Comparison of ENCODE assay signal across 20 cellular contexts in genomic region chr20:63828124-63828523, GRCh38. TPM values are rescaled to one million over a fixed set of nuclear protein-coding genes. Genes with fewer than 3 reads are reported as not detected.
"Had no signal": no experiment of that assay in that cellular context is flagged by ENCODE, and none has a peak within 500 bp of the region (broad histone marks: within the 10 kb centered on the region; RNA-seq: fewer than 3 reads in every experiment).

No MANE protein-coding gene starts in this region.

- DNase-seq: activated CD4-positive, alpha-beta T cell treated with anti-CD3 and anti-CD28 coated beads for 48 hours; activated CD8-positive, alpha-beta memory T cell treated with anti-CD3 and anti-CD28 coated beads, Interleukin-2, amount 50 U/mL, for 48 hours; activated CD8-positive, alpha-beta T cell treated with anti-CD3 and anti-CD28 coated beads, Interleukin-2, amount 10 ng/mL, durations not matched to agents 7 days and 5 days; activated naive CD4-positive, alpha-beta T cell; aorta; central memory CD4-positive, alpha-beta T cell; cortex of kidney; effector memory CD4-positive, alpha-beta T cell; hypothalamus; naive thymus-derived CD4-positive, alpha-beta T cell; pancreas; retina; small intestine; transverse colon had no signal

- FAIRE-seq: pancreas, small intestine had no signal

- H3K27ac Mint-ChIP-seq: activated CD8-positive, alpha-beta T cell treated with anti-CD3 and anti-CD28 coated beads, Interleukin-2, amount 10 ng/mL, durations not matched to agents 7 days and 5 days; naive thymus-derived CD4-positive, alpha-beta T cell had no signal

- H3K27me3 ChIP-seq: pancreas had no signal

- ATAC-seq: activated CD8-positive, alpha-beta T cell treated with anti-CD3 and anti-CD28 coated beads, Interleukin-2, amount 10 ng/mL, durations not matched to agents 7 days and 5 days; gastroesophageal sphincter; naive thymus-derived CD4-positive, alpha-beta T cell; pancreas had no signal

- H3K36me3 ChIP-seq: gastroesophageal sphincter, pancreas, SJSA1, transverse colon had no signal

- H3K27ac ChIP-seq: epithelial cell of prostate, pancreas, SJSA1, VCaP had no signal

- H3K9me3 ChIP-seq: gastroesophageal sphincter, pancreas, SJSA1, transverse colon had no signal

- H3K4me3 Mint-ChIP-seq: activated CD8-positive, alpha-beta T cell treated with anti-CD3 and anti-CD28 coated beads, Interleukin-2, amount 10 ng/mL, durations not matched to agents 7 days and 5 days had no signal

- H3K4me3 ChIP-seq: lung, pancreas, SJSA1, transverse colon had no signal

RNA-seq across cellular contexts. Expression of gene ABHD16B, which starts 33.2 kb away (rescaled TPM):
- total RNA-seq: activated CD8-positive, alpha-beta T cell treated with anti-CD3 and anti-CD28 coated beads, Interleukin-2, amount 10 ng/mL, durations not matched to agents 7 days and 5 days; aorta; gastroesophageal sphincter; lung; mononuclear cell; pancreas; SJSA1; transverse colon had no signal
